19 cellular contexts compared by ENCODE assay signal in genomic region chr1:185495898-185496297, GRCh38.
DNase-seq lines count a peak whose midpoint lies in the region; ATAC-seq and TF ChIP-seq lines count a peak whose summit lies in the region.
"Had no signal": no experiment of that assay in that cellular context is flagged by ENCODE, and none has a peak within 500 bp of the region (broad histone marks: within the 10 kb centered on the region; RNA-seq: fewer than 3 reads in every experiment).

No MANE protein-coding gene starts in this region.

- H3K9me3 ChIP-seq in hepatocyte (ENCODE audit: low read depth), result no peaks in the 10 kb centered on the region

- no peak overlapping the region for H2AFZ ChIP-seq in hepatocyte

- no peaks in the 10 kb centered on the region for H3K36me3 ChIP-seq in hepatocyte (replicated peaks; ENCODE audit: insufficient read depth, low read depth)

- H3K4me3 Mint-ChIP-seq in activated CD8-positive, alpha-beta T cell treated with anti-CD3 and anti-CD28 coated beads, Interleukin-2, amount 10 ng/mL, durations not matched to agents 7 days and 5 days, result no peak overlapping the region

- TF ChIP-seq CTCF in hepatocyte (IDR thresholded peaks at IDR 0.05; ENCODE audit: poor library complexity), result no peak

- DNase-seq in NCI-H510A treated with DMSO at 0.1 percent for 48 hours (lab: John Stamatoyannopoulos, UW) (peak; percentile 15), NCI-H510A (lab: John Stamatoyannopoulos, UW) (no peak), left ventricle myocardium superior (no peak), NCI-H1417 treated with DMSO at 0.1 percent for 48 hours (lab: John Stamatoyannopoulos, UW) (no peak), hepatocyte (ENCODE audit: low spot score) (no peak)
- peak; percentile 6 for DNase-seq in stimulated activated CD4-positive, alpha-beta T cell treated with anti-CD3 and anti-CD28 coated beads, Interleukin-1b, Interleukin-23, amount 100 ng/mL, for 48 hours
- no peak for DNase-seq in stimulated activated CD4-positive, alpha-beta T cell treated with anti-CD3 and anti-CD28 coated beads, Interleukin-4, amount 100 ng/mL, for 24 hours
- DNase-seq in activated CD8-positive, alpha-beta T cell treated with anti-CD3 and anti-CD28 coated beads, Interleukin-2, amount 10 ng/mL, durations not matched to agents 7 days and 5 days, result peak; percentile 32
- DNase-seq: 8988T, COR-L47, DMS153, GDM1, MV-4-11, NCI-H187, NCI-H446, PC-3, RPMI8226, SIG-M5 had no signal

- no peaks in the 10 kb centered on the region for H3K4me1 ChIP-seq in hepatocyte (ENCODE audit: insufficient read depth)

- no peak overlapping the region for H3K4me2 ChIP-seq in hepatocyte
- H3K4me2 ChIP-seq: KMS-11 had no signal

- ATAC-seq in activated CD8-positive, alpha-beta T cell treated with anti-CD3 and anti-CD28 coated beads, Interleukin-2, amount 10 ng/mL, durations not matched to agents 7 days and 5 days, result peak; percentile 49
- ATAC-seq in left ventricle myocardium superior, result no peak
- ATAC-seq: PC-3 had no signal

- H3K79me2 ChIP-seq in hepatocyte, result no peaks in the 10 kb centered on the region

- intact Hi-C loops in left ventricle myocardium superior (cut with micrococcal nuclease), result no loop called here

- H3K27me3 ChIP-seq in hepatocyte, result no peaks in the 10 kb centered on the region

- CTCF ChIA-PET in activated CD8-positive, alpha-beta T cell treated with anti-CD3 and anti-CD28 coated beads, Interleukin-2, amount 10 ng/mL, durations not matched to agents 7 days and 5 days (lab: Charles Lee), result interaction anchor here (1.2 kb wide), 1 partner anchor 46 kb away, joined by 3 read pairs; no protein-coding TSS in a partner anchor

- H3K27ac ChIP-seq in hepatocyte, result no peak overlapping the region
- H3K27ac ChIP-seq: KMS-11 had no signal

- H3K27me3 Mint-ChIP-seq in activated CD8-positive, alpha-beta T cell treated with anti-CD3 and anti-CD28 coated beads, Interleukin-2, amount 10 ng/mL, durations not matched to agents 7 days and 5 days (ENCODE audit: low read depth), result no peaks in the 10 kb centered on the region

- H3K9me2 ChIP-seq in hepatocyte (replicated peaks; ENCODE audit: insufficient read depth), result no peaks in the 10 kb centered on the region

- no peaks in the 10 kb centered on the region for H3K36me3 Mint-ChIP-seq in activated CD8-positive, alpha-beta T cell treated with anti-CD3 and anti-CD28 coated beads, Interleukin-2, amount 10 ng/mL, durations not matched to agents 7 days and 5 days (ENCODE audit: low read depth)

- POLR2A ChIA-PET in activated CD8-positive, alpha-beta T cell treated with anti-CD3 and anti-CD28 coated beads, Interleukin-2, amount 10 ng/mL, durations not matched to agents 7 days and 5 days (lab: Charles Lee), result no interaction called here

- no peaks in the 10 kb centered on the region for H3K9me3 Mint-ChIP-seq in activated CD8-positive, alpha-beta T cell treated with anti-CD3 and anti-CD28 coated beads, Interleukin-2, amount 10 ng/mL, durations not matched to agents 7 days and 5 days (ENCODE audit: insufficient read depth)

- 56% methylated on average over 1 of the region's 1 CpG for WGBS in hepatocyte (ENCODE audit: low lambda C conversion rate, missing lambda C conversion rate)

- H3K4me1 Mint-ChIP-seq in activated CD8-positive, alpha-beta T cell treated with anti-CD3 and anti-CD28 coated beads, Interleukin-2, amount 10 ng/mL, durations not matched to agents 7 days and 5 days (ENCODE audit: low read depth), result peaks cover 30% of the 10 kb centered on the region

- no peaks in the 10 kb centered on the region for H4K20me1 ChIP-seq in hepatocyte (ENCODE audit: insufficient read depth, poor library complexity, severe bottlenecking)

- no peak overlapping the region for H3K4me3 ChIP-seq in hepatocyte

- no peak overlapping the region for H3K27ac Mint-ChIP-seq in activated CD8-positive, alpha-beta T cell treated with anti-CD3 and anti-CD28 coated beads, Interleukin-2, amount 10 ng/mL, durations not matched to agents 7 days and 5 days

Comparison
In these comparisons a context has a peak if more than half of its experiments do, and no peak if none do; other contexts are left out.
1. DNase-seq: peak in NCI-H510A treated with DMSO at 0.1 percent for 48 hours (single experiment), stimulated activated CD4-positive, alpha-beta T cell treated with anti-CD3 and anti-CD28 coated beads, Interleukin-1b, Interleukin-23, amount 100 ng/mL, for 48 hours (single experiment) and activated CD8-positive, alpha-beta T cell treated with anti-CD3 and anti-CD28 coated beads, Interleukin-2, amount 10 ng/mL, durations not matched to agents 7 days and 5 days (single experiment); none in NCI-H510A (single experiment), stimulated activated CD4-positive, alpha-beta T cell treated with anti-CD3 and anti-CD28 coated beads, Interleukin-4, amount 100 ng/mL, for 24 hours (single experiment), left ventricle myocardium superior (single experiment), NCI-H1417 treated with DMSO at 0.1 percent for 48 hours (single experiment) and hepatocyte (single experiment).